ENCODE assay signal across 23 cellular contexts in the genomic region with DNA sequence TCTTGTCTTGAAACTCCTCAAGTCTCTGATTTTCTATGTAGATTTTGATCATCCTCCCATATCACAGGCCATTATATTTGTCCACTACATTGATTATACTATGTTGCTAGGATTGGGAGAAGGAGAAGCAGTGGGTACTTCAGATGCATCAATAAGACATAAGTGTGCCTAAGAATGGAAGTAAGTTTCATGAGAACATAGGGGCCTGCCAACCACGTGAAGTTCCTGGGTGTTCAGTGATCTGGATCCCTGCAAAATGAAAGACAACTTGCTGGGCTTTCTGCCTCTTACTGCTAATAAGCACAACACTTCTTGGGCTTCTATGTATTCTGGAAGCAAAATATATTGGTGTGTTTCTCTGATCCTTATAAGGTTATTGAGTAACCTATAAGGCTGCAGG.
"Had no signal": no experiment of that assay in that cellular context is flagged by ENCODE, and none has a peak within 500 bp of the region (broad histone marks: within the 10 kb centered on the region; RNA-seq: fewer than 3 reads in every experiment).

No MANE protein-coding gene starts in this region.

- H3K4me3 ChIP-seq: left ventricle myocardium inferior, lung, pancreas, prostate gland, skin epidermis, transverse colon, upper lobe of left lung, vagina had no signal

- H3K4me1 ChIP-seq: pancreas, prostate gland had no signal

- ATAC-seq: natural killer cell; pancreas; right cardiac atrium; sciatic nerve; stimulated activated memory B cell treated with anti-CD40 and anti-IgM and Interleukin-4, amounts not matched to agents 10 μg/mL and 1 μg/mL and 100 μg/mL, for 72 hours; stimulated activated naive CD8-positive, alpha-beta T cell treated with anti-CD3 and anti-CD28 coated beads, Interleukin-15, amount 100 ng/mL, for 72 hours had no signal

- DNase-seq: islet precursor cell; left ventricle myocardium inferior; mesendoderm; naive B cell; natural killer cell; pancreas; retina; right cardiac atrium; stimulated activated CD4-positive, alpha-beta T cell treated with anti-CD3 and anti-CD28 coated beads, Interleukin-1b, Interleukin-23, amount 100 ng/mL, for 48 hours; stimulated activated CD4-positive, alpha-beta T cell treated with anti-CD3 and anti-CD28 coated beads, Interleukin-2, amount 100 ng/mL, for 48 hours; stimulated activated CD4-positive, alpha-beta T cell treated with anti-CD3 and anti-CD28 coated beads, Interleukin-4, amount 100 ng/mL, for 4 hours; stimulated activated CD8-positive, alpha-beta memory T cell treated with anti-CD3 and anti-CD28 coated beads, Interleukin-4, amount 100 ng/mL, for 48 hours; stimulated activated naive CD4-positive, alpha-beta T cell treated with Interleukin-2 at 50 U/mL for 16 hours; stimulated activated naive CD8-positive, alpha-beta T cell treated with anti-CD3 and anti-CD28 coated beads, Interleukin-15, amount 100 ng/mL, for 72 hours; substantia nigra; transverse colon; upper lobe of left lung had no signal

- H3K27me3 ChIP-seq: pancreas, vagina had no signal

- H3K27ac ChIP-seq: left ventricle myocardium inferior, pancreas, prostate gland, skin epidermis, transverse colon, upper lobe of left lung, vagina had no signal

- H3K9me3 ChIP-seq: left ventricle myocardium inferior, pancreas, prostate gland, transverse colon, upper lobe of left lung, vagina had no signal

- H3K36me3 ChIP-seq: left ventricle myocardium inferior, pancreas, prostate gland, transverse colon, upper lobe of left lung, vagina had no signal

- FAIRE-seq: pancreas had no signal
